In the genomic region with DNA sequence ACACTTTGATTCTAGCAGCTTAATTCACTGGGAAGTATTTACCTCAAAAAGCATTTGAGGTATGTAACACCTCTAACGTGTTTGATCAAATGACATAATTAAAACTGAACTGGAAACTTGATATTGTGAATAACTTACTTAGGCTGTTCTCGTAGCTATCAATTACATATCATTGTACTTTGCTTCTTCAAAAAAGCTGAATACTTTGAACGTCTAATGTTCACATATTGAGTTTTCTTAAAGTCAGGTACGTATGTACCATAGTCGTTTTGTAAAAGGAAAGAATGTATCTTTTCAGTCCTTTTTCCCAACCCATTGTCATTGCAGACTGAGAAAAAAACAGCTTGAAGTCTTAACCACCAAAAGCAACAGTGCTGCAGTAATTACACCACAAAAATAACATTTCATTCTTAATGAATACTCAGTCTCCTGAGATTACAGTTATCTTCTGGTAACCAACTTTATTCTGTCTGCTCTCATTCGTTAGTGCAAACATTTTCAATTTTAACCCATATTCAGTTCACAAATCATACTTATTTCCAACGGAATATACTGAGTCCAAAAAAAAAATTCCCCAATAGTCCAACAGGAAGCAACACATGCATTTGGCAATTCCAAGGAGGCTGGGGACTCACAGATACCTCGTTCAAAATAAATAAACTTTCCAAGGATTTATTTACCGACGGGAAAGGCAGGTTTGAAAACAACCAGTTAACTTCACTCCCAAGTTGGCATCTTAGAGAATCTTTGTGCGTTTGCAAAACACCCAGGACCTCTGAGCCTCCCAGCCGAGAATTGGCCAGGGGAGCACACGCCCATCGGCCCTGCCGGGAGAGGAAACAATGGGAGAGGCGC, we compare ENCODE assay signal across 1 cellular context.
TF ChIP-seq lines count a peak whose summit lies in the region.

No MANE protein-coding gene starts in this region.

TF ChIP-seq in IMR-90, 13 proteins besides CTCF, POLR2A, EP300 and RAD21:
- TF ChIP-seq, protein P1, sequence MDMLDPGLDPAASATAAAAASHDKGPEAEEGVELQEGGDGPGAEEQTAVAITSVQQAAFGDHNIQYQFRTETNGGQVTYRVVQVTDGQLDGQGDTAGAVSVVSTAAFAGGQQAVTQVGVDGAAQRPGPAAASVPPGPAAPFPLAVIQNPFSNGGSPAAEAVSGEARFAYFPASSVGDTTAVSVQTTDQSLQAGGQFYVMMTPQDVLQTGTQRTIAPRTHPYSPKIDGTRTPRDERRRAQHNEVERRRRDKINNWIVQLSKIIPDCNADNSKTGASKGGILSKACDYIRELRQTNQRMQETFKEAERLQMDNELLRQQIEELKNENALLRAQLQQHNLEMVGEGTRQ (IDR thresholded peaks at IDR 0.05; ENCODE audit: low read depth, low read length), result no peak
- TF ChIP-seq MAFK (IDR thresholded peaks at IDR 0.05; ENCODE audit: low read depth, low read length), result no peak
- TF ChIP-seq BHLHE40 (IDR thresholded peaks at IDR 0.05; ENCODE audit: low read depth, low read length), result no peak
- no peak for TF ChIP-seq NFE2L2 (IDR thresholded peaks at IDR 0.05; ENCODE audit: low read depth, low read length)
- no peak for TF ChIP-seq RFX5 (IDR thresholded peaks at IDR 0.05; ENCODE audit: low read depth, low read length)
- TF ChIP-seq CHD1 (IDR thresholded peaks at IDR 0.05; ENCODE audit: low read depth, low read length), result no peak
- TF ChIP-seq FOS (IDR thresholded peaks at IDR 0.05; ENCODE audit: low read depth, low read length), result no peak
- TF ChIP-seq MXI1 (IDR thresholded peaks at IDR 0.05; ENCODE audit: borderline replicate concordance, low read depth, low read length), result no peak
- TF ChIP-seq, protein P2, sequence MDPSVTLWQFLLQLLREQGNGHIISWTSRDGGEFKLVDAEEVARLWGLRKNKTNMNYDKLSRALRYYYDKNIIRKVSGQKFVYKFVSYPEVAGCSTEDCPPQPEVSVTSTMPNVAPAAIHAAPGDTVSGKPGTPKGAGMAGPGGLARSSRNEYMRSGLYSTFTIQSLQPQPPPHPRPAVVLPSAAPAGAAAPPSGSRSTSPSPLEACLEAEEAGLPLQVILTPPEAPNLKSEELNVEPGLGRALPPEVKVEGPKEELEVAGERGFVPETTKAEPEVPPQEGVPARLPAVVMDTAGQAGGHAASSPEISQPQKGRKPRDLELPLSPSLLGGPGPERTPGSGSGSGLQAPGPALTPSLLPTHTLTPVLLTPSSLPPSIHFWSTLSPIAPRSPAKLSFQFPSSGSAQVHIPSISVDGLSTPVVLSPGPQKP (IDR thresholded peaks at IDR 0.05; ENCODE audit: borderline replicate concordance, low read depth, low read length), result no peak
- TF ChIP-seq CEBPB (IDR thresholded peaks at IDR 0.05; ENCODE audit: low read depth, low read length), result no peak
- TF ChIP-seq SMC3 (IDR thresholded peaks at IDR 0.05; ENCODE audit: low read depth, low read length), result no peak
- TF ChIP-seq MAZ (IDR thresholded peaks at IDR 0.05; ENCODE audit: borderline replicate concordance, low read depth, low read length), result no peak
- TF ChIP-seq RCOR1 (IDR thresholded peaks at IDR 0.05; ENCODE audit: insufficient replicate concordance, low read length), result no peak
